18 cellular contexts compared by ENCODE assay signal in the genomic region with DNA sequence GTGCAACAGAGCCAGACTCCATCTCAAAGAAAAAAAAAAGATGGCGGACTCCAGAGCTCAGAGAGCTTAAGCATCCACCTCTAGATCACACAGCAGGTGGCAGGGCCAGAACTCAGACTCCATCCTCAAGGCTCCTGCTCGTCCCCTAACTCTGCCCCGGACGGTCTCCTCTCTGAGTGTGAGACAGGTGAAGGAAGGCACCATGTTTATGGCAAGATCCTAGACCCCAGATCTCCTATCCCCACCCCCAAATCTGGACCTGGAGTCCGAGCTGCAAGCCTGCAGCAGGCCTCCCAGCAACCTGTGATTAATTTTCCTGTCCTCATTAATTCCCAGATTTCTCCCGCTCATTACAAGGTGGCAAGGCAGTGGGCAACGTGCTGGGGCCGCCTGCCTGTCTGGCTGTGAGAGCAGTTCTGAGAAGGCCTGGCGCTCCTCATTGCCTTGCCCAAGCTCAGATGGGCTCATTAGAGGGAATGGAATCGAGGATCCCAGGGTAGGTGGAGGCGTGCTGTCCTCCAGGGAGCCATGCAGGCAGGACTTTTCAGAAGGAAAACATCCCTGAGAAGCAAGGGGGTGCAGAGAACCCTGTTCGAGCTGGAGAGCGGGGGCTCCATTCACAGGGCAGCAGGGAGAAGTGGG.
"Had no signal": no experiment of that assay in that cellular context is flagged by ENCODE, and none has a peak within 500 bp of the region (broad histone marks: within the 10 kb centered on the region; RNA-seq: fewer than 3 reads in every experiment).

No MANE protein-coding gene starts in this region.

- H3K36me3 ChIP-seq: adrenal gland, pancreas, SJCRH30, tibial artery had no signal

- DNase-seq: activated CD4-positive, alpha-beta memory T cell treated with anti-CD3 and anti-CD28 coated beads for 36 hours; activated CD4-positive, alpha-beta T cell treated with anti-CD3 and anti-CD28 coated beads for 1 hour; activated naive CD4-positive, alpha-beta T cell treated with anti-CD3 and anti-CD28 coated beads, Interleukin-2, amount 10 ng/mL, durations not matched to agents 7 days and 5 days; central memory CD4-positive, alpha-beta T cell; cortex of kidney; erythroblast; hypothalamus; left cardiac atrium; mammary epithelial cell; nephron progenitor cell; SJCRH30; T-helper 9 cell; tibial artery had no signal

- H3K9me3 ChIP-seq: pancreas, SJCRH30 had no signal

- H3K4me3 ChIP-seq: adrenal gland, pancreas, SJCRH30, skin epidermis, tibial artery had no signal

- H3K27ac ChIP-seq: adrenal gland, pancreas, SJCRH30, skin epidermis, tibial artery had no signal

- H3K27ac Mint-ChIP-seq: activated CD4-positive, alpha-beta memory T cell treated with anti-CD3 and anti-CD28 coated beads for 36 hours; activated naive CD4-positive, alpha-beta T cell treated with anti-CD3 and anti-CD28 coated beads, Interleukin-2, amount 10 ng/mL, durations not matched to agents 7 days and 5 days; activated T-helper 1 cell treated with anti-CD3 and anti-CD28 coated beads, Interleukin-12 subunit alpha, Interleukin-12 subunit beta, Interleukin-2, Interleukin-4 antibody, amounts not matched to agents 30 ng/mL and 10 ng/mL and 1 ng/mL, durations not matched to agents 14 hours and 24 hours and 36 hours; nephron progenitor cell; stimulated activated memory B cell treated with anti-CD40 and anti-IgM and Interleukin-4, amounts not matched to agents 10 μg/mL and 1 μg/mL and 100 μg/mL, for 72 hours had no signal

- H3K27me3 Mint-ChIP-seq: activated naive CD4-positive, alpha-beta T cell treated with anti-CD3 and anti-CD28 coated beads, Interleukin-2, amount 10 ng/mL, durations not matched to agents 7 days and 5 days; stimulated activated memory B cell treated with anti-CD40 and anti-IgM and Interleukin-4, amounts not matched to agents 10 μg/mL and 1 μg/mL and 100 μg/mL, for 72 hours had no signal

- H3K4me1 ChIP-seq: adrenal gland, pancreas, SJCRH30, tibial artery had no signal

- H3K27me3 ChIP-seq: adrenal gland, pancreas, SJCRH30, tibial artery had no signal

- H3K36me3 Mint-ChIP-seq: activated CD4-positive, alpha-beta memory T cell treated with anti-CD3 and anti-CD28 coated beads for 36 hours; activated naive CD4-positive, alpha-beta T cell treated with anti-CD3 and anti-CD28 coated beads, Interleukin-2, amount 10 ng/mL, durations not matched to agents 7 days and 5 days; stimulated activated memory B cell treated with anti-CD40 and anti-IgM and Interleukin-4, amounts not matched to agents 10 μg/mL and 1 μg/mL and 100 μg/mL, for 72 hours had no signal

- ATAC-seq: left cardiac atrium; pancreas; stimulated activated memory B cell treated with anti-CD40 and anti-IgM and Interleukin-4, amounts not matched to agents 10 μg/mL and 1 μg/mL and 100 μg/mL, for 72 hours had no signal

- H3K4me3 Mint-ChIP-seq: activated CD4-positive, alpha-beta memory T cell treated with anti-CD3 and anti-CD28 coated beads for 36 hours; activated naive CD4-positive, alpha-beta T cell treated with anti-CD3 and anti-CD28 coated beads, Interleukin-2, amount 10 ng/mL, durations not matched to agents 7 days and 5 days; activated T-helper 1 cell treated with anti-CD3 and anti-CD28 coated beads, Interleukin-12 subunit alpha, Interleukin-12 subunit beta, Interleukin-2, Interleukin-4 antibody, amounts not matched to agents 30 ng/mL and 10 ng/mL and 1 ng/mL, durations not matched to agents 14 hours and 24 hours and 36 hours; nephron progenitor cell; stimulated activated memory B cell treated with anti-CD40 and anti-IgM and Interleukin-4, amounts not matched to agents 10 μg/mL and 1 μg/mL and 100 μg/mL, for 72 hours had no signal

- H3K4me1 Mint-ChIP-seq: activated naive CD4-positive, alpha-beta T cell treated with anti-CD3 and anti-CD28 coated beads, Interleukin-2, amount 10 ng/mL, durations not matched to agents 7 days and 5 days; stimulated activated memory B cell treated with anti-CD40 and anti-IgM and Interleukin-4, amounts not matched to agents 10 μg/mL and 1 μg/mL and 100 μg/mL, for 72 hours had no signal
